In the genomic region with DNA sequence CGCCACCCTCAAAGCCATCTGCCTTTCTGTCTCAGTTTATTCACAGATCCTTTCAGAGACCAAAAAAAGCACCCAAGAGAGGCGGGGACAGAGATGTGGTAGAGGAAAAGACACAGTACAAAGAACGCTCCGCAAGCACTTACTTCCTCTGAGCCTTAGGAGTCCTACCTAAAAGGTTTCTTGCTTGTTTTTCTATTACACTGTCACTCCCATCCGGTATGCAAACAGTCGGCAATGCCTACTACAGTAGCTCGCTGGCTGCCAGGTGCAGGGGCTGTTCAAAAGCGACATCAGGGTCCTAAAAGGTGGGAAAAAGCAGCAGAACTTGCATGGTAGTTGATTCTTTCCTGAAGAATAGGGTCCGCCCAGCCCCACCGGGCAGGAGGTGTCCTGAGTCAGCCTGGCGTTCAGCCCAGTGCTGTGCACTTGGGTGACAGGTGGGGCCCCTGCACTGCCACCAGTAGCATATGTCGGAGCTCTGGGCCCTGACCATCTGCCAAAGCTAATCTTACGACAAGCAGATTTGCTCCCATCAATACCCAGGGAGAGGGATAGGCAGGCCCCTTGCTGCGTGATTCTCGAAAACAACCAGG, we compare ENCODE assay signal across 8 cellular contexts. TPM values are rescaled to one million over a fixed set of nuclear protein-coding genes. Genes with fewer than 3 reads are reported as not detected.
DNase-seq lines count a peak whose midpoint lies in the region; ATAC-seq and TF ChIP-seq lines count a peak whose summit lies in the region.

No MANE protein-coding gene starts in this region.

- H3K36me3 ChIP-seq in ectodermal cell (ENCODE audit: control insufficient read depth, insufficient read depth, low read length): no peaks in the 10 kb centered on the region
- peaks cover 2% of the 10 kb centered on the region for H3K36me3 ChIP-seq in thoracic aorta

- H3K4me3 Mint-ChIP-seq in mesothelial cell of epicardium: peak overlapping the region; percentile 92

- H3K27ac ChIP-seq in ectodermal cell (ENCODE audit: insufficient read depth, low read depth, low read length, poor library complexity, severe bottlenecking): no peak overlapping the region
- H3K27ac ChIP-seq in thoracic aorta: peak overlapping the region; percentile 71 to 79

- peaks cover 24% of the 10 kb centered on the region for H3K4me1 Mint-ChIP-seq in mesothelial cell of epicardium

- WGBS in ectodermal cell, 2 experiments: 11 to 12% methylated on average over 15 of the region's 15 CpGs

- H3K27me3 ChIP-seq in ectodermal cell (ENCODE audit: control insufficient read depth, insufficient read depth, low read length, poor library complexity, severe bottlenecking): no peaks in the 10 kb centered on the region
- H3K27me3 ChIP-seq in thoracic aorta (replicated peaks; ENCODE audit: insufficient read depth): no peaks in the 10 kb centered on the region

- no peaks in the 10 kb centered on the region for H3K9me3 ChIP-seq in ectodermal cell (ENCODE audit: control insufficient read depth, low read length)
- H3K9me3 ChIP-seq in thoracic aorta: no peaks in the 10 kb centered on the region

- in situ Hi-C loops in G401 (cut with HindIII; ENCODE audit: low sequenced_read_pairs): no loop called here

- H3K36me3 Mint-ChIP-seq in mesothelial cell of epicardium: peaks cover 6% of the 10 kb centered on the region

- H3K4me1 ChIP-seq in ectodermal cell (ENCODE audit: control insufficient read depth, insufficient read depth, low read length) (peaks cover 5% of the 10 kb centered on the region), thoracic aorta (ENCODE audit: control insufficient read depth in 1 of 2, low read depth in 2 of 2) (peaks cover 18 to 22% of the 10 kb centered on the region in 2 donors)

- intact Hi-C loops in posterior vena cava (cut with DNase I): no loop called here

- H3K4me3 ChIP-seq in LNCaP clone FGC (ENCODE audit: low read depth, low read length) (peak overlapping the region; percentile 75), ectodermal cell (ENCODE audit: insufficient read depth, low read depth, low read length) (peak overlapping the region; percentile 98), thoracic aorta (peak overlapping the region; percentile 99)

- H3K27ac Mint-ChIP-seq in mesothelial cell of epicardium: peak overlapping the region; percentile 83

- no peak for TF ChIP-seq CTCF in LNCaP clone FGC (IDR thresholded peaks at IDR 0.05; ENCODE audit: control insufficient read depth, extremely low read depth, insufficient read depth)
- TF ChIP-seq CTCF in mesothelial cell of epicardium (IDR thresholded peaks at IDR 0.05; ENCODE audit: unreplicated experiment): no peak
- no peak for TF ChIP-seq CTCF in thoracic aorta (IDR thresholded peaks at IDR 0.05)

- no peaks in the 10 kb centered on the region for H3K27me3 Mint-ChIP-seq in mesothelial cell of epicardium (ENCODE audit: low read depth)

- ATAC-seq in GM21786 (IDR thresholded peaks at IDR 0.05; ENCODE audit: unreplicated experiment) (peak; percentile 26), thoracic aorta (ENCODE audit: insufficient number of reproducible peaks, low FRiP score, low read depth) (no peak)

- no peaks in the 10 kb centered on the region for H3K9me3 Mint-ChIP-seq in mesothelial cell of epicardium

- DNase-seq in G401 (ENCODE audit: low spot score) (peak; percentile 84), LNCaP clone FGC (ENCODE audit: low read depth) (peak; percentile 69), mesothelial cell of epicardium (ENCODE audit: low spot score in 2 of 2, unreplicated experiment in 2 of 2) (no peak), thoracic aorta (ENCODE audit: low spot score) (no peak), posterior vena cava (ENCODE audit: low spot score) (no peak)
- DNase-seq in activated CD4-positive, alpha-beta T cell treated with anti-CD3 and anti-CD28 coated beads for 1 hour: peak; percentile 22

RNA-seq across cellular contexts. Expression of gene TECPR1, which starts 0.7 kb away (rescaled TPM):
- total RNA-seq in G401 (2014; rRNA removed; shearing (Covaris generic)): 13.6 and 53.5 TPM in 2 replicates
- polyA plus RNA-seq in ectodermal cell (2013, experiment 1 of 4): 26.2 TPM
- 28.6 TPM for polyA plus RNA-seq in ectodermal cell (2013, experiment 2 of 4)
- 16.0 TPM for polyA plus RNA-seq in ectodermal cell (2013, experiment 3 of 4)
- 24.5 TPM for polyA plus RNA-seq in ectodermal cell (2013, experiment 4 of 4)
- total RNA-seq in mesothelial cell of epicardium (35.7 to 38.0 TPM (median 37.0 TPM) in 3 replicates), thoracic aorta (10 to 100 TPM; 41.6 to 53.8 TPM), posterior vena cava (10 to 100 TPM; 29.7 to 36.7 TPM)

RNA-seq across cellular contexts. Expression of gene BRI3, which starts 30.1 kb away (rescaled TPM):
- total RNA-seq in G401 (2014; rRNA removed; shearing (Covaris generic)): 87.6 and 99.9 TPM in 2 replicates
- 143 TPM for polyA plus RNA-seq in ectodermal cell (2013, experiment 1 of 4)
- polyA plus RNA-seq in ectodermal cell (2013, experiment 2 of 4): 145 TPM
- polyA plus RNA-seq in ectodermal cell (2013, experiment 3 of 4): 133 TPM
- 159 TPM for polyA plus RNA-seq in ectodermal cell (2013, experiment 4 of 4)
- total RNA-seq in mesothelial cell of epicardium (112 to 115 TPM (median 113 TPM) in 3 replicates), thoracic aorta (100 to 1,000 TPM in 1 of 2 donors, 10 to 100 TPM in 1; 95.1 to 104 TPM), posterior vena cava (100 to 1,000 TPM; 183 to 193 TPM)

RNA-seq across cellular contexts. Expression of gene BHLHA15, which starts 40.1 kb away (rescaled TPM):
- 0.37 TPM in 1 of 2 replicates, not detected in the other for total RNA-seq in G401 (2014; rRNA removed; shearing (Covaris generic))
- polyA plus RNA-seq in ectodermal cell (2013, experiment 1 of 4): 0.65 TPM
- 1.7 TPM for polyA plus RNA-seq in ectodermal cell (2013, experiment 2 of 4)
- polyA plus RNA-seq in ectodermal cell (2013, experiment 3 of 4): 1.0 TPM
- polyA plus RNA-seq in ectodermal cell (2013, experiment 4 of 4): 0.32 TPM
- 0.57 to 1.0 TPM in 2 of 3 replicates, not detected in the other for total RNA-seq in mesothelial cell of epicardium
- total RNA-seq in thoracic aorta: not detected
- under 1 TPM in 1 of 2 donors, not detected in 1; 0.71 TPM for total RNA-seq in posterior vena cava

Comparison
In these comparisons a context has a peak if more than half of its experiments do, and no peak if none do; other contexts are left out.
1. DNase-seq: peak in G401 (single experiment), LNCaP clone FGC (single experiment) and activated CD4-positive, alpha-beta T cell treated with anti-CD3 and anti-CD28 coated beads for 1 hour (single experiment); none in mesothelial cell of epicardium (0 of 2), thoracic aorta (single experiment) and posterior vena cava (single experiment).
2. Peak in every context shown above with its lines, with median percentiles within 50 percentile points of each other: H3K4me3 ChIP-seq.